ENCODE assay signal across 11 cellular contexts in the genomic region with DNA sequence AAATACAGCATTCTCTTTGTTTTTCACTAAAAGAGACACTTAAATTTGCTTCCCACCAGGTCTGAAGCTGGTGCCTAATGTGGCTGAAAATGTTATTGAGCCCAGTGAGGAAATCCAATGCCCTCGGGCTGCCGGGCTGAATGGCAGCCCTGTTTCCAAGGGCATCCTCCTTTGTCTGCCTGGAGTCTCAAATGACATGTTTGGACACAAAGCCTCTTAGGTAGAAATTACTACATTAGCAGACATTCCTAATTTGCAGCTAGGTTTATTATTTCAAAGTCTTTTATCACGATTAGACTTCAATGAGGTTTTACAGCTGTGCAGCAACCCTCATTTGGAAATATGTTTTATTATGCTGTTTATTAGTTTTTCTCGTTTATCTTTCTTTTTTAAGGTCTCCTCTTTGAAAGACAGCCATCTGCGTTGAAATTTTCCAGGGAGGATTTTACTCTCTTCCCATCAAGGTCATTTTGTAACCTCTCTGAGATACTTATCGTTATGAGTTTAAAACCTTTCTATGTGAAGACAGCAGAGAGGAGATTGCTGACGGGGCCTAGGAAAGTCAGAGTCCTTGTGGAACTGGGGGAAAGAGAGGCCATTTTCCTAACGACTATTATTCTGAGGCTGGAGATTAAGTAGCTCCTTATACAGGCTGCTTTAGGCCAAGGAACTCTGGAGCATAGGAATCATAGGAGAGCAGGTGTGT. TPM values are rescaled to one million over a fixed set of nuclear protein-coding genes. Genes with fewer than 3 reads are reported as not detected.
DNase-seq lines count a peak whose midpoint lies in the region; ATAC-seq and TF ChIP-seq lines count a peak whose summit lies in the region.
"Had no signal": no experiment of that assay in that cellular context is flagged by ENCODE, and none has a peak within 500 bp of the region (broad histone marks: within the 10 kb centered on the region; RNA-seq: fewer than 3 reads in every experiment).

No MANE protein-coding gene starts in this region.

- no peak overlapping the region for H3K14ac ChIP-seq in H9 (ENCODE audit: insufficient read depth, low read length)

- no peak overlapping the region for H3K9ac ChIP-seq in H9 (ENCODE audit: extremely low read depth, insufficient read length, low read length)
- H3K9ac ChIP-seq: BLaER1 treated with 17β-estradiol and CSF1 and Interleukin-3, amounts not matched to agents 10 nM and 100 nM had no signal

- no peak overlapping the region for H3K4me2 ChIP-seq in H9 (ENCODE audit: insufficient read depth, insufficient read length, low read length)
- H3K4me2 ChIP-seq: BLaER1 treated with 17β-estradiol and CSF1 and Interleukin-3, amounts not matched to agents 10 nM and 100 nM had no signal

- H2BK12ac ChIP-seq in H9 (ENCODE audit: insufficient read length, low read depth, low read length), result peak overlapping the region; percentile 52

- no peak overlapping the region for H3K18ac ChIP-seq in H9 (ENCODE audit: insufficient read length, low read depth, low read length)

- no peak overlapping the region for H3K56ac ChIP-seq in H9 (ENCODE audit: insufficient read length, low read depth, low read length)

- 0 out of 3 replicates have a peak, but pooled peaks have one; percentile 25 for ATAC-seq in SK-N-SH treated with all-trans-retinoic acid at 6 μM for 48 hours
- ATAC-seq in HG02610 (IDR thresholded peaks at IDR 0.05; ENCODE audit: unreplicated experiment), result no peak
- no peak for ATAC-seq in GM18870 (IDR thresholded peaks at IDR 0.05; ENCODE audit: unreplicated experiment)
- ATAC-seq: gastrocnemius medialis had no signal

- H3K27ac Mint-ChIP-seq in H9 (peak overlapping the region; percentile 42 to 88 (median 86)), osteocyte (ENCODE audit: unreplicated experiment) (peak overlapping the region; percentile 71)

- H4K8ac ChIP-seq in H9 (replicated peaks; ENCODE audit: insufficient read length, low read depth, low read length), result no peak overlapping the region

- no peak overlapping the region for H2BK5ac ChIP-seq in H9 (ENCODE audit: insufficient read length, low read length)

- no peak overlapping the region for H4K91ac ChIP-seq in H9 (ENCODE audit: insufficient read length, low read depth, low read length)

- H4K20me1 ChIP-seq in H9 (ENCODE audit: control insufficient read depth, insufficient read depth, insufficient read length), result no peaks in the 10 kb centered on the region
- H4K20me1 ChIP-seq: BLaER1 treated with 17β-estradiol and CSF1 and Interleukin-3, amounts not matched to agents 10 nM and 100 nM had no signal

- no peak overlapping the region for H3K4ac ChIP-seq in H9 (ENCODE audit: low read depth, low read length)

- H3K4me3 Mint-ChIP-seq in H9 (no peak overlapping the region), osteocyte (ENCODE audit: unreplicated experiment) (no peak overlapping the region)

- H3K27me3 ChIP-seq in H9 (ENCODE audit: insufficient read depth, low read length) (no peaks in the 10 kb centered on the region), ovary (no peaks in the 10 kb centered on the region)
- H3K27me3 ChIP-seq: BLaER1 treated with 17β-estradiol and CSF1 and Interleukin-3, amounts not matched to agents 10 nM and 100 nM; gastrocnemius medialis had no signal

- H2BK120ac ChIP-seq in H9 (ENCODE audit: low read depth, low read length, poor library complexity, severe bottlenecking), result no peak overlapping the region

- H3K36me3 Mint-ChIP-seq in H9 (ENCODE audit: insufficient read depth in 1 of 3, low read depth in 3 of 3) (peaks cover 0 to 8% (median 0%) of the 10 kb centered on the region in 3 experiments; a peak in 4 of 7 replicates), osteocyte (ENCODE audit: unreplicated experiment) (no peaks in the 10 kb centered on the region)

- H2BK20ac ChIP-seq in H9 (ENCODE audit: low read depth, low read length, poor library complexity, severe bottlenecking), result no peak overlapping the region

- no peak overlapping the region for H4K5ac ChIP-seq in H9 (ENCODE audit: insufficient read length, low read depth, low read length)

- no peak overlapping the region for H3K4me3 ChIP-seq in ovary
- H3K4me3 ChIP-seq: BLaER1 treated with 17β-estradiol and CSF1 and Interleukin-3, amounts not matched to agents 10 nM and 100 nM; gastrocnemius medialis had no signal

- H3K4me1 Mint-ChIP-seq in H9 (peaks cover 44 to 50% of the 10 kb centered on the region in 2 experiments), osteocyte (ENCODE audit: unreplicated experiment) (peaks cover 17% of the 10 kb centered on the region)

- no peak for DNase-seq in H9
- peak; percentile 75 for DNase-seq in NCI-H2081 treated with DMSO at 0.1 percent for 48 hours (lab: John Stamatoyannopoulos, UW)
- no peak for DNase-seq in osteocyte (ENCODE audit: extremely low spot score, unreplicated experiment)
- no peak for DNase-seq in T-helper 2 cell
- no peak for DNase-seq in ovary
- DNase-seq: activated naive CD4-positive, alpha-beta T cell treated with anti-CD3 and anti-CD28 coated beads, Interleukin-2, amount 50 U/mL, for 16 hours; gastrocnemius medialis had no signal

- WGBS in H9 (ENCODE audit: extremely low coverage, insufficient read length, low lambda C conversion rate), result no CpG with 5 or more reads among the region's 8 CpGs
- WGBS in ovary, 3 donors, result 15 to 19% (median 16%) methylated on average over 8 of the region's 8 CpGs

- no peak overlapping the region for H3T11ph ChIP-seq in H9 (ENCODE audit: low read length)

- intact Hi-C loops in ovary (cut with DNase I), result no loop called here

- H3K4me1 ChIP-seq in H9 (ENCODE audit: insufficient read depth, low read length) (peaks cover 10% of the 10 kb centered on the region; the same call in 1 of the 2 replicates), ovary (ENCODE audit: insufficient read depth) (no peaks in the 10 kb centered on the region)
- H3K4me1 ChIP-seq: BLaER1 treated with 17β-estradiol and CSF1 and Interleukin-3, amounts not matched to agents 10 nM and 100 nM had no signal

- no peak overlapping the region for H3K23ac ChIP-seq in H9 (ENCODE audit: insufficient read length, low read depth, low read length)

- TF ChIP-seq POLR2A in ovary (IDR thresholded peaks at IDR 0.05), result no peak

- H3K9me3 Mint-ChIP-seq in H9, result peaks cover 3 to 14% of the 10 kb centered on the region in 2 experiments; a peak in 4 of 5 replicates
- no peaks in the 10 kb centered on the region for H3K9me3 Mint-ChIP-seq in osteocyte (ENCODE audit: unreplicated experiment)

- H2BK15ac ChIP-seq in H9 (ENCODE audit: low read depth, low read length), result no peak overlapping the region

- no peak overlapping the region for H3K27ac ChIP-seq in H9 (ENCODE audit: insufficient read length, low read depth, low read length)
- H3K27ac ChIP-seq in ovary, result no peak overlapping the region
- H3K27ac ChIP-seq: BLaER1 treated with 17β-estradiol and CSF1 and Interleukin-3, amounts not matched to agents 10 nM and 100 nM had no signal

- H3K36me3 ChIP-seq in ovary, result no peaks in the 10 kb centered on the region
- H3K36me3 ChIP-seq: BLaER1 treated with 17β-estradiol and CSF1 and Interleukin-3, amounts not matched to agents 10 nM and 100 nM; gastrocnemius medialis had no signal

- TF ChIP-seq CTCF in H9 (conservative IDR thresholded peaks at IDR 0.05) (no peak), osteocyte (IDR thresholded peaks at IDR 0.05) (no peak), ovary (IDR thresholded peaks at IDR 0.05) (no peak)

- no peaks in the 10 kb centered on the region for H3K27me3 Mint-ChIP-seq in H9 (ENCODE audit: low read depth)
- no peaks in the 10 kb centered on the region for H3K27me3 Mint-ChIP-seq in osteocyte (ENCODE audit: unreplicated experiment)

- no peak overlapping the region for H2AFZ ChIP-seq in H9 (ENCODE audit: low read length)

- H2AK5ac ChIP-seq in H9 (ENCODE audit: insufficient read length, low read length), result no peak overlapping the region

- H3K9me3 ChIP-seq in H9 (ENCODE audit: control insufficient read depth, low read depth, low read length) (no peaks in the 10 kb centered on the region), ovary (no peaks in the 10 kb centered on the region)
- H3K9me3 ChIP-seq: gastrocnemius medialis had no signal

- no peak for TF ChIP-seq EP300 in ovary (IDR thresholded peaks at IDR 0.05)

- H3K79me2 ChIP-seq in H9 (ENCODE audit: insufficient read depth, low read length), result no peaks in the 10 kb centered on the region; the same call in 1 of the 2 replicates

- no peaks in the 10 kb centered on the region for H3K23me2 ChIP-seq in H9 (ENCODE audit: insufficient read length, low read depth, low read length, poor library complexity, severe bottlenecking)

- H3K79me1 ChIP-seq in H9 (ENCODE audit: insufficient read depth, low read depth, low read length, poor library complexity, severe bottlenecking), result no peaks in the 10 kb centered on the region

TF ChIP-seq in SK-N-SH treated with all-trans-retinoic acid at 6 μM for 48 hours, 23 proteins besides CTCF, POLR2A, EP300 and RAD21:
- TF ChIP-seq BACH2 (CRISPR knock-in tag; IDR thresholded peaks at IDR 0.05; ENCODE audit: borderline replicate concordance) (no peak), SNAI2 (CRISPR knock-in tag; IDR thresholded peaks at IDR 0.05) (0 out of 2 replicates have a peak, but pooled peaks have one; percentile 26)

RNA-seq across cellular contexts. Expression of a gene that starts 59.0 kb away (rescaled TPM):
- 254 and 258 TPM in 2 replicates for total RNA-seq in H9 (2021)
- 92.7 and 97.8 TPM in 2 replicates for total RNA-seq in osteocyte
- total RNA-seq in ovary, result 100 to 1,000 TPM in 5 of 7 donors, 10 to 100 TPM in 2; 54.0 to 162 (median 106) TPM
- 10 to 100 TPM; 40.5 to 73.4 TPM for polyA plus RNA-seq in ovary
